19 cellular contexts compared by ENCODE assay signal in the genomic region with DNA sequence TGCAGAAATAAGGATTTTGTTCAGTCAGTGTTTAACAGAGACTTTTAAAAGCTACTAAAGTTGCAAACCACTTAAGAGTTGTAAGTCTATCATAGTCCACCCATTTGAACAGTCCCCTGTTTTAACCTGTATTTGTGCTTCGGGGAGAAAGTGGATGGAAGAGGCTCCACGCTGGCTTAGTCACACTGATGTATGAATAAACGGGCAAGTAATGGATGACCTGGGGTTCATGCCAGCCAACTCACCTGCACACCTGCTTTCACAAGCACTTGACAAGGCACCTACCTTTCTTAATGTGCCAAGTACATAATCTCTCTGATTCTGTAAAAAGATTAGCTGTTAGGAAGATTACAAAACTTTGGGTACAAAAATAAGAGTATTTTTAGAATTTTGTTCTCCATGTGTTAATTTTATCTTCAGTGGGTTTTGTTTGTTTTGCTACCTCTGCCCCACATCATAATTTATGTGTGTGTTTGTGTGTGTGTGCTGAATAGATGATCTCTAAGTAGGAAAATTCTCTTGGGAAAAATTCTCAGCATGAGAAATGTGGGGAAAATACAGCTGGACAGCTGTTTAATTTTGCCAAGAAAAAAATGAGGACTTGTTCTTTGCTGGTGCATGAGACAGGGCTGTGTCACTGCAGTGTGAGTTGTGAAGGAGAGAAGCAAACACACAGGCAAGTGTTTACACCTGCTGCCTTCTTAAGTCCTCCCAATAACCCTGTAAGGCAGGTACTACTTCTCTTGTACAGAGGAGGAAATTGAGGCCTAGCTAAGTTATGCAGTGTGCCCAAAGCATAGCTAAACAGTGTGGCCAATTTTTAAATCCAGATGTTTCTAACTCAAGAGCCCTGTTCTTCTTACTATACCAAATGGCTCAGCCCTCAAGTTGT.
A peak's percentile ranks its signal among the peaks of the same experiment; 100 is the strongest.
DNase-seq lines count a peak whose midpoint lies in the region; ATAC-seq and TF ChIP-seq lines count a peak whose summit lies in the region.
"Had no signal": no experiment of that assay in that cellular context is flagged by ENCODE, and none has a peak within 500 bp of the region (broad histone marks: within the 10 kb centered on the region; RNA-seq: fewer than 3 reads in every experiment).

No MANE protein-coding gene starts in this region.

- no peak for TF ChIP-seq CTCF in epithelial cell of esophagus (IDR thresholded peaks at IDR 0.05; ENCODE audit: insufficient read depth, low read depth, low read length, missing control alignments)

- H3K4me1 ChIP-seq in rectal smooth muscle tissue (ENCODE audit: control insufficient read depth, insufficient read depth, low read length): peaks cover 15% of the 10 kb centered on the region

- intact Hi-C loops in posterior cingulate gyrus (cut with DNase I): loop anchor here (5.0 kb wide), 1 partner anchor 200 kb away; no protein-coding TSS in a partner anchor

- H3K36me3 ChIP-seq in rectal smooth muscle tissue (ENCODE audit: control insufficient read depth, insufficient read depth, low read length): no peaks in the 10 kb centered on the region
- H3K36me3 ChIP-seq: vagina, WERI-Rb-1 had no signal

- ATAC-seq in HG02938 (IDR thresholded peaks at IDR 0.05; ENCODE audit: unreplicated experiment): no peak
- ATAC-seq: left colon; naive thymus-derived CD8-positive, alpha-beta T cell; stimulated activated memory B cell treated with anti-CD40 and anti-IgM and Interleukin-4, amounts not matched to agents 10 μg/mL and 1 μg/mL and 100 μg/mL, for 72 hours had no signal

- H3K27ac ChIP-seq in rectal smooth muscle tissue (ENCODE audit: low read depth, low read length) (peak overlapping the region; percentile 30), caudate nucleus (ENCODE audit: low read depth, low read length) (no peak overlapping the region)
- H3K27ac ChIP-seq: C4-2B, testis, vagina, WERI-Rb-1 had no signal

- DNase-seq in DMS79 (lab: John Stamatoyannopoulos, UW) (peak; percentile 72), NCI-H1105 treated with DMSO at 0.1 percent for 48 hours (lab: John Stamatoyannopoulos, UW) (peak; percentile 92), epithelial cell of esophagus (ENCODE audit: low read depth) (peak; percentile 77), caudate nucleus (lab: John Stamatoyannopoulos, UW) (no peak), posterior cingulate gyrus (no peak)
- DNase-seq: activated CD4-positive, alpha-beta T cell treated with anti-CD3 and anti-CD28 coated beads, Interleukin-2, amount 10 ng/mL, durations not matched to agents 24 days and 14 days; activated naive CD4-positive, alpha-beta T cell treated with anti-CD3 and anti-CD28 coated beads, Interleukin-2, amount 50 U/mL, for 16 hours; H9; left colon; naive thymus-derived CD8-positive, alpha-beta T cell; occipital lobe; stimulated activated CD4-positive, alpha-beta T cell treated with anti-CD3 and anti-CD28 coated beads, Interleukin-4, amount 100 ng/mL, for 1 hour; WERI-Rb-1 had no signal

- no peak overlapping the region for H3K9ac ChIP-seq in rectal smooth muscle tissue (ENCODE audit: low read length)

- no peaks in the 10 kb centered on the region for H3K27me3 ChIP-seq in rectal smooth muscle tissue (ENCODE audit: control insufficient read depth, insufficient read depth, low read length)
- H3K27me3 ChIP-seq: testis, vagina had no signal

- H3K4me3 ChIP-seq in epithelial cell of esophagus (ENCODE audit: low read length) (no peak overlapping the region), rectal smooth muscle tissue (ENCODE audit: low read length) (no peak overlapping the region)
- H3K4me3 ChIP-seq: testis, vagina had no signal

Comparison
In these comparisons a context has a peak if more than half of its experiments do, and no peak if none do; other contexts are left out.
1. DNase-seq: peak in DMS79 (single experiment), NCI-H1105 treated with DMSO at 0.1 percent for 48 hours (single experiment) and epithelial cell of esophagus (single experiment); none in caudate nucleus (0 of 61) and posterior cingulate gyrus (0 of 10).